In the genomic region with DNA sequence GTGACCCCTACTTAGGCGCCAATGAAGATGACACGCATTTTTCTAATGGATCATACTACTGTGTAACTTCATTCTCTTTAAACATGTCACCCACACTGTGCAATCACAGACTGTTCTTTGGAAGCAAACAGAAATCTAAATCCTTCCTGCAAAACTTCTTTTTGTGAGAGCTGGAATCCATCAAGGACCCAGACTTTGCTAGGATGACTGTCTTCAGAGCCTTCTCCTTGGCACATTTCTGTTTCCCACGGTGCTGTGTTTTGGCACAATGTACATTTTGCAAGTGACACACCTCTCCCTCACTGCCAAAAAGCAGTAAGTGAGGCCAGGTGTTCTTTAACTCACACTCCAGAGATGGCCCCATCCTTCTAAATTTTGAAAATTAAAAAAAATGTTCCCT, we compare ENCODE assay signal across 20 cellular contexts. TPM values are rescaled to one million over a fixed set of nuclear protein-coding genes. Genes with fewer than 3 reads are reported as not detected.
"Had no signal": no experiment of that assay in that cellular context is flagged by ENCODE, and none has a peak within 500 bp of the region (broad histone marks: within the 10 kb centered on the region; RNA-seq: fewer than 3 reads in every experiment).

No MANE protein-coding gene starts in this region.

- H3K4me1 ChIP-seq: adrenal gland had no signal

- ATAC-seq: activated CD4-positive, alpha-beta T cell treated with anti-CD3 and anti-CD28 coated beads for 36 hours had no signal

- H3K4me1 Mint-ChIP-seq: mesothelial cell of epicardium had no signal

- DNase-seq: activated CD4-positive, alpha-beta memory T cell treated with anti-CD3 and anti-CD28 coated beads, Interleukin-2, amount 10 ng/mL, durations not matched to agents 7 days and 5 days; activated CD4-positive, alpha-beta T cell treated with anti-CD3 and anti-CD28 coated beads for 36 hours; activated CD8-positive, alpha-beta memory T cell treated with anti-CD3 and anti-CD28 coated beads, Interleukin-2, amount 50 U/mL, for 48 hours; activated naive CD4-positive, alpha-beta T cell; central memory CD4-positive, alpha-beta T cell; hypothalamus; kidney glomerular epithelial cell; nucleus accumbens; stimulated activated CD4-positive, alpha-beta T cell treated with anti-CD3 and anti-CD28 coated beads, Interleukin-12 subunit alpha, Interleukin-12 subunit beta, amount 100 ng/mL, for 4 hours; stimulated activated CD4-positive, alpha-beta T cell treated with anti-CD3 and anti-CD28 coated beads, Interleukin-2, amount 100 ng/mL, for 48 hours; stimulated activated CD8-positive, alpha-beta memory T cell treated with anti-CD3 and anti-CD28 coated beads, Interleukin-4, amount 100 ng/mL, for 48 hours; SW 1271; T-helper 9 cell had no signal

- H3K27me3 ChIP-seq: adrenal gland had no signal

- H3K36me3 Mint-ChIP-seq: mesothelial cell of epicardium had no signal

- H3K9me3 Mint-ChIP-seq: activated CD4-positive, alpha-beta memory T cell treated with anti-CD3 and anti-CD28 coated beads, Interleukin-2, amount 10 ng/mL, durations not matched to agents 7 days and 5 days; dendritic cell treated with granulocyte-macrophage colony-stimulating factor and Interleukin-4, amounts not matched to agents 40 ng/mL and 50 ng/mL, for 4 days; mesothelial cell of epicardium; stimulated activated naive CD8-positive, alpha-beta T cell treated with anti-CD3 and anti-CD28 coated beads, Interleukin-15, Interleukin-2, amounts not matched to agents 100 ng/mL and 50 ng/mL, for 24 hours had no signal

- H3K36me3 ChIP-seq: adrenal gland, thoracic aorta had no signal

- H3K4me3 ChIP-seq: adrenal gland, thoracic aorta had no signal

- H3K27ac ChIP-seq: adrenal gland, thoracic aorta had no signal

- H3K9me3 ChIP-seq: adrenal gland, thoracic aorta had no signal

- H3K4me3 Mint-ChIP-seq: activated CD4-positive, alpha-beta memory T cell treated with anti-CD3 and anti-CD28 coated beads, Interleukin-2, amount 10 ng/mL, durations not matched to agents 7 days and 5 days; activated CD4-positive, alpha-beta T cell treated with anti-CD3 and anti-CD28 coated beads for 36 hours; dendritic cell treated with granulocyte-macrophage colony-stimulating factor and Interleukin-4, amounts not matched to agents 40 ng/mL and 50 ng/mL, for 4 days; mesothelial cell of epicardium; stimulated activated naive CD8-positive, alpha-beta T cell treated with anti-CD3 and anti-CD28 coated beads, Interleukin-15, Interleukin-2, amounts not matched to agents 100 ng/mL and 50 ng/mL, for 24 hours had no signal

- H3K27me3 Mint-ChIP-seq: activated CD4-positive, alpha-beta T cell treated with anti-CD3 and anti-CD28 coated beads for 36 hours; stimulated activated naive CD8-positive, alpha-beta T cell treated with anti-CD3 and anti-CD28 coated beads, Interleukin-15, Interleukin-2, amounts not matched to agents 100 ng/mL and 50 ng/mL, for 24 hours had no signal

- H3K27ac Mint-ChIP-seq: activated CD4-positive, alpha-beta memory T cell treated with anti-CD3 and anti-CD28 coated beads, Interleukin-2, amount 10 ng/mL, durations not matched to agents 7 days and 5 days; dendritic cell treated with granulocyte-macrophage colony-stimulating factor and Interleukin-4, amounts not matched to agents 40 ng/mL and 50 ng/mL, for 4 days; mesothelial cell of epicardium had no signal

RNA-seq across cellular contexts. Expression of gene TAGAP, which starts 21.7 kb away (rescaled TPM):
- total RNA-seq: fibroblast of villous mesenchyme, pulmonary artery endothelial cell had no signal
